In the genomic region with DNA sequence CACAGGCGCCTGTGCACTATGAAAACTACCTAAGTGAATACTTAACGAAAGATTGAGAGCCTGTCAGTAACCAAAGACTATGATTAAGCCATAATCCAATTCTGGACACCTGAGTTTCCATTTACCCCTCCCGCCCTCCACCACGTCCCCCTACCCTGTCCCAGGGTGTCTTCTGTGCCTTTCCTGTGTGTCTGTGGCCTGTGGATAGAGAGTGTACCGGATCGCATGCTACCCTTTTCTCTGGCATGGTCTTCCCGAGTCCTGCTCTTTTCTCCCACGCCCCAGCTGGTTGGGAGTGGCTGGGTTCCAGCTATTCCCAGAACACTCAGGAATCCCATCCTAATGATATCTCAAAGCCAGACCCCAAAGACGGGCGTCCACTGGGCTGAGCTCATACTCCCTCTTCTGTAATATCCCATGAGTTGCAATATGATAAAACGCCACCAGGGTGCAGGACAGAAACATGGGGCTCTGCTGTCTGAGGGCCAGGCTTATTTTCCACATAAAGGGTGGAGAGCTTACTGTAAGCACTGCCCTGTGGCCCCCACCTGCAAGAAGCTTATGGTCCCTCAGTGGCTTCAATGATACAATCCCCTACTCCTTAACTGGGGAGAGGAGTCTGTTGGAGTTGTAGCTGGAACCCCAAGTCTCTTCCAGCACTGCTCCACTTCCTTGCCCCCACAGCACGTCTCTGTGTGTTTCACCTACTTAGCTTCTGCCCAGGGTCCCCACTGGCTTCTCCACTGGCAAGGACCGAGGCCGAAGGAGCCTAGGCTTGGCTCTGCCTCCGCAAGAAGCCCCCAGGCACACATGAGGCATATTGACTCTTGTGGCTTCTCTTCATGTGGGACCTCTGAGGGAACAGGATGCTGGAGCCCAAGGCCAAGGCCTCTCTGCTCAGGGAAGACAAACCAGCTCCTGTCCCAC, we compare ENCODE assay signal across 8 cellular contexts. TPM values are rescaled to one million over a fixed set of nuclear protein-coding genes. Genes with fewer than 3 reads are reported as not detected.
A peak's percentile ranks its signal among the peaks of the same experiment; 100 is the strongest.
DNase-seq lines count a peak whose midpoint lies in the region; ATAC-seq and TF ChIP-seq lines count a peak whose summit lies in the region.

No MANE protein-coding gene starts in this region.

- DNase-seq in GDM1 (lab: John Stamatoyannopoulos, UW): peak; percentile 28
- DNase-seq in NCI-H446 treated with DMSO at 0.1 percent for 48 hours (lab: John Stamatoyannopoulos, UW): peak; percentile 27
- peak; percentile 28 for DNase-seq in activated CD8-positive, alpha-beta memory T cell treated with anti-CD3 and anti-CD28 coated beads, Interleukin-2, amount 50 U/mL, for 4 hours
- peak; percentile 64 for DNase-seq in fibroblast of peridontal ligament (ENCODE audit: extremely low read depth)
- peak; percentile 37 for DNase-seq in omental fat pad (ENCODE audit: low spot score)

- peak; percentile 48 for ATAC-seq in HG03175 (IDR thresholded peaks at IDR 0.05; ENCODE audit: unreplicated experiment)
- ATAC-seq in omental fat pad (ENCODE audit: low FRiP score): no peak
- no peak for ATAC-seq in GM18861 (IDR thresholded peaks at IDR 0.05; ENCODE audit: unreplicated experiment)

- peak; percentile 81 for TF ChIP-seq CTCF in 22Rv1 (IDR thresholded peaks at IDR 0.05)
- TF ChIP-seq CTCF in omental fat pad (IDR thresholded peaks at IDR 0.05): no peak

- H3K27ac ChIP-seq in 22Rv1: no peak overlapping the region

RNA-seq across cellular contexts. Expression of gene ALX3, which starts 17.6 kb away (rescaled TPM):
- not detected for total RNA-seq in omental fat pad

RNA-seq across cellular contexts. Expression of gene UBL4B, which starts 24.2 kb away (rescaled TPM):
- under 1 TPM in 2 of 4 donors, not detected in 2; 0.46 to 0.63 TPM for total RNA-seq in omental fat pad

RNA-seq across cellular contexts. Expression of gene STRIP1, which starts 53.7 kb away (rescaled TPM):
- total RNA-seq in omental fat pad: 10 to 100 TPM; 36.7 to 50.7 (median 46.1) TPM
